Comparison of ENCODE assay signal across 24 cellular contexts in the genomic region with DNA sequence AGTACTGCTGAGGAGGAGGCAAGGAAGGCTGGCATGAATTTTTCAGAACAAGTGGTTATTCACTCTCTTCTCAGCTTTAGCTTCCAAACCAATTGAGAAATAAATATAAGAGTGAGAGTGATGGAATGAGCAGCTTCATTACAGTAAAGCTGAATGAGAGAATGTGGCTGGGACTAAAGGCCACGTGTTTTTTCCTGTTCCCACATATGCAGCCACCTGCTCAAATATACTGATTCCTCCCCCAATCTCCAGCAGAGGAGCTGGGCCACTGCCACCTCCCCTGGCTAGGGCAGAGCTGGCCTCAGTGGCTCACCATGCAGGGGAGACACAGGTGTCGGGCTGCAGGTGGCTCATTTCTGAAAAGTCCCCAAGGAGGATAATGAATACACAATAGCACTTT.
"Had no signal": no experiment of that assay in that cellular context is flagged by ENCODE, and none has a peak within 500 bp of the region (broad histone marks: within the 10 kb centered on the region; RNA-seq: fewer than 3 reads in every experiment).

No MANE protein-coding gene starts in this region.

- H3K79me2 ChIP-seq: hepatocyte had no signal

- H3K4me1 ChIP-seq: foreskin keratinocyte, left lung, lower lobe of right lung had no signal

- FAIRE-seq: colon, endothelial cell of umbilical vein, frontal cortex, kidney had no signal

- ATAC-seq: foreskin keratinocyte, gastroesophageal sphincter, heart left ventricle, left lung, left ventricle myocardium superior, lower lobe of right lung, mucosa of descending colon had no signal

- H3K36me3 Mint-ChIP-seq: immature natural killer cell, mesothelial cell of epicardium had no signal

- H3K4me1 Mint-ChIP-seq: immature natural killer cell had no signal

- H3K4me3 Mint-ChIP-seq: immature natural killer cell, mesothelial cell of epicardium had no signal

- H2AFZ ChIP-seq: hepatocyte had no signal

- H3K27me3 ChIP-seq: foreskin keratinocyte, gastroesophageal sphincter, heart left ventricle, hepatocyte, left lung had no signal

- H3K9me3 Mint-ChIP-seq: mesothelial cell of epicardium had no signal

- H3K27ac Mint-ChIP-seq: immature natural killer cell, mesothelial cell of epicardium had no signal

- H3K27ac ChIP-seq: coronary artery, dorsolateral prefrontal cortex, esophagus muscularis mucosa, foreskin keratinocyte, gastroesophageal sphincter, heart left ventricle, hepatocyte, left lung, lower lobe of right lung had no signal

- H3K9me3 ChIP-seq: esophagus muscularis mucosa, gastroesophageal sphincter, heart left ventricle, lower lobe of right lung had no signal

- H3K36me3 ChIP-seq: esophagus muscularis mucosa, gastroesophageal sphincter, heart left ventricle, left lung, lower lobe of right lung had no signal

- H3K4me2 ChIP-seq: hepatocyte had no signal

- H3K4me3 ChIP-seq: coronary artery, dorsolateral prefrontal cortex, esophagus muscularis mucosa, gastroesophageal sphincter, heart left ventricle, hepatocyte, left lung, lower lobe of right lung, mucosa of descending colon had no signal

- DNase-seq: dermis blood vessel endothelial cell; dorsolateral prefrontal cortex; effector CD4-positive, alpha-beta T cell; effector memory CD4-positive, alpha-beta T cell; foreskin keratinocyte; heart left ventricle; hypothalamus; immature natural killer cell; islet precursor cell; kidney; kidney glomerular epithelial cell; left lung; left ventricle myocardium superior; lower lobe of right lung; mesenchymal stem cell; mucosa of descending colon had no signal
